Comparison of ENCODE assay signal across 8 cellular contexts in genomic region chr6:27132282-27132531, GRCh38.
DNase-seq lines count a peak whose midpoint lies in the region; ATAC-seq and TF ChIP-seq lines count a peak whose summit lies in the region.
"Not testable (repeated sequence)": the region's sequence is repeated elsewhere in the genome, so short reads cannot be mapped to it uniquely, and the experiment has no call there.

No MANE protein-coding gene starts in this region.

- ATAC-seq in HG02588 (IDR thresholded peaks at IDR 0.05; ENCODE audit: unreplicated experiment) (peak; percentile 2), left lobe of liver (peak; percentile 20)

- not testable (repeated sequence) for H3K27me3 ChIP-seq in SU-DHL-6 (ENCODE audit: low read length); ectodermal cell (ENCODE audit: control insufficient read depth, insufficient read depth, low read length, poor library complexity, severe bottlenecking); skeletal muscle tissue (ENCODE audit: control insufficient read depth in 3 of 3, insufficient read depth in 3 of 3, low read length in 3 of 3)

- H3K4me2 ChIP-seq in SU-DHL-6 (ENCODE audit: low read depth, low read length, poor library complexity, severe bottlenecking): peak overlapping the region; percentile 75

- not testable (repeated sequence) for H3K4me1 ChIP-seq in ectodermal cell (ENCODE audit: control insufficient read depth, insufficient read depth, low read length)
- H3K4me1 ChIP-seq in skeletal muscle tissue (ENCODE audit: control insufficient read depth in 3 of 3, insufficient read depth in 3 of 3, low read length in 3 of 3): peaks cover 7 to 16% (median 9%) of the 10 kb centered on the region in 3 donors

- H2AFZ ChIP-seq in SU-DHL-6 (ENCODE audit: low read depth, low read length, severe bottlenecking): not testable (repeated sequence)

- not testable (repeated sequence) for H4K20me1 ChIP-seq in SU-DHL-6 (ENCODE audit: low read depth, low read length)

- 0 to 1% methylated on average over 14 of the region's 14 CpGs for WGBS in ectodermal cell, 2 experiments

- H3K27ac ChIP-seq in KOPT-K1 (ENCODE audit: low read depth, low read length, poor library complexity, severe bottlenecking): peak overlapping the region; percentile 98
- H3K27ac ChIP-seq in SU-DHL-6 (ENCODE audit: low read depth, low read length): peak overlapping the region; percentile 96
- H3K27ac ChIP-seq in ectodermal cell (ENCODE audit: insufficient read depth, low read depth, low read length, poor library complexity, severe bottlenecking): peak overlapping the region; percentile 90
- peak overlapping the region; percentile 56 for H3K27ac ChIP-seq in skeletal muscle tissue (ENCODE audit: low read depth, low read length)

- H3K9me2 ChIP-seq in SU-DHL-6 (replicated peaks; ENCODE audit: insufficient read depth, low read length): not testable (repeated sequence)

- in situ Hi-C loops in GM18951 (cut with MboI; ENCODE audit: low sequenced_read_pairs, unreplicated experiment): loop anchor here (25.0 kb wide), 1 partner anchor 1095 kb away; a partner anchor contains a TSS

- DNase-seq in AG09309 (ENCODE audit: low read depth); left lobe of liver (ENCODE audit: low spot score): not testable (repeated sequence)

- H3K36me3 ChIP-seq in KOPT-K1 (ENCODE audit: insufficient read depth, low read length); SU-DHL-6 (ENCODE audit: low read length); ectodermal cell (ENCODE audit: control insufficient read depth, insufficient read depth, low read length); skeletal muscle tissue (ENCODE audit: control insufficient read depth in 3 of 3, insufficient read depth in 3 of 3, low read length in 3 of 3): not testable (repeated sequence)

- H3K9ac ChIP-seq in SU-DHL-6 (ENCODE audit: low read length) (peak overlapping the region; percentile 62), skeletal muscle tissue (ENCODE audit: low read depth in 1 of 3, low read length in 3 of 3) (peak overlapping the region; percentile 42 to 68 (median 63))

- H3K79me2 ChIP-seq in SU-DHL-6 (ENCODE audit: insufficient read depth, low read length): not testable (repeated sequence)

- not testable (repeated sequence) for H3K9me3 ChIP-seq in KOPT-K1 (ENCODE audit: insufficient read depth, low read length, poor library complexity, severe bottlenecking); SU-DHL-6 (ENCODE audit: insufficient read depth, low read length); ectodermal cell (ENCODE audit: control insufficient read depth, low read length); skeletal muscle tissue (ENCODE audit: control insufficient read depth in 3 of 3, low read length in 3 of 3)

- H3F3A ChIP-seq in SU-DHL-6 (ENCODE audit: insufficient read depth): peaks cover 78% of the 10 kb centered on the region

- not testable (repeated sequence) for TF ChIP-seq CTCF in AG09309 (IDR thresholded peaks at IDR 0.05; ENCODE audit: control insufficient read depth, insufficient read depth, low read depth, low read length, missing control alignments); SU-DHL-6 (IDR thresholded peaks at IDR 0.05; ENCODE audit: insufficient read depth, low read length, poor library complexity, severe bottlenecking)

- H3K4me3 ChIP-seq in AG09309 (ENCODE audit: control insufficient read depth, low read depth, low read length) (peak overlapping the region; percentile 56), SU-DHL-6 (ENCODE audit: insufficient read depth, low read length, poor library complexity, severe bottlenecking) (peak overlapping the region; percentile 50), ectodermal cell (ENCODE audit: insufficient read depth, low read depth, low read length) (peak overlapping the region; percentile 89), skeletal muscle tissue (ENCODE audit: low read length in 3 of 3) (peak overlapping the region; percentile 79 to 90 (median 86))

- peak; percentile 91 for TF ChIP-seq POLR2A in GM18951 (IDR thresholded peaks at IDR 0.05; ENCODE audit: extremely low read depth, insufficient read depth, insufficient read length)
